1 cellular context compared by ENCODE assay signal in genomic region chr1:26837665-26838064, GRCh38. TPM values are rescaled to one million over a fixed set of nuclear protein-coding genes. Genes with fewer than 3 reads are reported as not detected.
"Had no signal": no experiment of that assay in that cellular context is flagged by ENCODE, and none has a peak within 500 bp of the region (broad histone marks: within the 10 kb centered on the region; RNA-seq: fewer than 3 reads in every experiment).

No MANE protein-coding gene starts in this region.

RNA-seq across cellular contexts. Expression of gene SFN, which starts 25.3 kb away (rescaled TPM):
- total RNA-seq: left ventricle myocardium superior had no signal
